16 cellular contexts compared by ENCODE assay signal in the genomic region with DNA sequence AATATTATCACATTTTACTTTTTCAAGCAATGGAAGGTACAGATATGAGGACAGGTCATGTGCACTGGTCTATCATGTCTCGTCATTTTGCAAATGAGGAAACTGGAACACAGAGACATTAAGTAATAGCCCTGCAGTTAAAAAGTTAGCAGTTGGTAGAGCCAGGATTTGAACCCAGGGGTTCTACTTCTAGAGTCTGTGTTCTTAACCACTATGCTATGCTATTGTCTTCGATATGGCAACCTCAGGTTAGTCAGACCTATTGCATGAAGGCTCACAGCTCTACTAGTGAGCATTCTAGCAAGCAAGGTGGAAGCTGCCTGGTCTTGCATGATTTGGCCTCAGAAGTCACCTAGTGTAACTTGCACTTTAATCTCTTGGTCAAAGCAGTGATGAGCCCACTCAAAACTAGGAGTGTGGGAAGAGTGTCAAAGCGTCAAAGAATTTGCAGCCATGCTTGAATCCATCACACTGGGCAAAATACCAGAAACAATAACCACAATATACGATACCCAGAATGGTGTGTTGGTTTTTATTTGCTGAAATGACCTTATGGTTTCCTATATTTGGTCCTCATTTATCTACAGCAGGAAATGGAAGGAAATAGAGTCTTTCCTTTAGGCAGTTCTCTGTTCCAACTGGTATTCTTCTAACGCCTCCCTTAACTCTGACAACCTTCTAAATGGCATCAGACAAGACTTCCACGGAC. TPM values are rescaled to one million over a fixed set of nuclear protein-coding genes. Genes with fewer than 3 reads are reported as not detected.
DNase-seq lines count a peak whose midpoint lies in the region; ATAC-seq and TF ChIP-seq lines count a peak whose summit lies in the region.
"Had no signal": no experiment of that assay in that cellular context is flagged by ENCODE, and none has a peak within 500 bp of the region (broad histone marks: within the 10 kb centered on the region; RNA-seq: fewer than 3 reads in every experiment).

No MANE protein-coding gene starts in this region.

- no peak overlapping the region for H4K91ac ChIP-seq in mesenchymal stem cell (ENCODE audit: low read length)

- POLR2A ChIA-PET in activated CD8-positive, alpha-beta T cell treated with anti-CD3 and anti-CD28 coated beads, Interleukin-2, amount 10 ng/mL, durations not matched to agents 7 days and 5 days (lab: Charles Lee): no interaction called here

- no peaks in the 10 kb centered on the region for H3K27me3 Mint-ChIP-seq in activated CD8-positive, alpha-beta T cell treated with anti-CD3 and anti-CD28 coated beads, Interleukin-2, amount 10 ng/mL, durations not matched to agents 7 days and 5 days (ENCODE audit: low read depth)
- no peaks in the 10 kb centered on the region for H3K27me3 Mint-ChIP-seq in activated T-helper 2 cell treated with anti-CD3 and anti-CD28 coated beads, Interferon-gamma antibody, Interleukin-2, Interleukin-4, amounts not matched to agents 10 μg/mL and 5 μg/mL and 100 μg/mL, durations not matched to agents 14 hours and 24 hours and 36 hours (ENCODE audit: low read depth)
- H3K27me3 Mint-ChIP-seq: activated CD4-positive, alpha-beta T cell treated with anti-CD3 and anti-CD28 coated beads, Interleukin-2, amount 10 ng/mL, durations not matched to agents 24 days and 14 days had no signal

- H2BK120ac ChIP-seq in mesenchymal stem cell (ENCODE audit: low read depth, low read length): no peak overlapping the region

- no peak overlapping the region for H3K27ac Mint-ChIP-seq in activated CD8-positive, alpha-beta T cell treated with anti-CD3 and anti-CD28 coated beads, Interleukin-2, amount 10 ng/mL, durations not matched to agents 7 days and 5 days
- no peak overlapping the region for H3K27ac Mint-ChIP-seq in activated T-helper 2 cell treated with anti-CD3 and anti-CD28 coated beads, Interferon-gamma antibody, Interleukin-2, Interleukin-4, amounts not matched to agents 10 μg/mL and 5 μg/mL and 100 μg/mL, durations not matched to agents 14 hours and 24 hours and 36 hours
- H3K27ac Mint-ChIP-seq: activated CD4-positive, alpha-beta T cell treated with anti-CD3 and anti-CD28 coated beads, Interleukin-2, amount 10 ng/mL, durations not matched to agents 24 days and 14 days had no signal

- H3K18ac ChIP-seq in mesenchymal stem cell (ENCODE audit: low read depth in 1 of 2, low read length in 2 of 2): no peak overlapping the region

- H3K14ac ChIP-seq in mesenchymal stem cell (ENCODE audit: low read length in 2 of 2): no peak overlapping the region

- H2AFZ ChIP-seq in mammary epithelial cell (ENCODE audit: low read depth, low read length) (peak overlapping the region; percentile 23), mesenchymal stem cell (ENCODE audit: low read depth, low read length) (no peak overlapping the region), hepatocyte (no peak overlapping the region)

- dilution Hi-C loops in mammary epithelial cell (cut with HindIII; ENCODE audit: low sequenced_read_pairs): no loop called here

- no peaks in the 10 kb centered on the region for H3K9me2 ChIP-seq in hepatocyte (replicated peaks; ENCODE audit: insufficient read depth)

- H3K23ac ChIP-seq in mesenchymal stem cell (ENCODE audit: low read length in 2 of 2): no peak overlapping the region

- no TSS peak for BruUV-seq in mammary epithelial cell (replicated peaks; lab: Mats Ljungman, UMichigan)

- H2BK5ac ChIP-seq in mesenchymal stem cell (ENCODE audit: low read depth, low read length, poor library complexity, severe bottlenecking): no peak overlapping the region

- no peak overlapping the region for H2BK15ac ChIP-seq in mesenchymal stem cell (ENCODE audit: low read depth, poor library complexity, severe bottlenecking)

- H3K4me3 ChIP-seq in mammary epithelial cell (replicated peaks in 1 of 3; ENCODE audit: insufficient read depth in 1 of 3, low read depth in 2 of 3, low read length in 3 of 3) (no peak overlapping the region), mesenchymal stem cell (ENCODE audit: insufficient read depth in 1 of 2, low read depth in 1 of 2, low read length in 2 of 2) (no peak overlapping the region), hepatocyte (no peak overlapping the region)
- H3K4me3 ChIP-seq: transverse colon had no signal

- H3K79me2 ChIP-seq in mammary epithelial cell (ENCODE audit: insufficient read depth, low read length): no peaks in the 10 kb centered on the region
- no peaks in the 10 kb centered on the region for H3K79me2 ChIP-seq in hepatocyte

- in situ Hi-C loops in mammary epithelial cell (cut with MboI; ENCODE audit: low sequenced_read_pairs in 2 of 2): no loop called here

- no peaks in the 10 kb centered on the region for H3K36me3 ChIP-seq in mammary epithelial cell (ENCODE audit: insufficient read depth, low read length)
- no peaks in the 10 kb centered on the region for H3K36me3 ChIP-seq in mesenchymal stem cell (ENCODE audit: control insufficient read depth in 1 of 2, insufficient read depth in 2 of 2, low read depth in 1 of 2, low read length in 2 of 2)
- H3K36me3 ChIP-seq in hepatocyte (replicated peaks; ENCODE audit: insufficient read depth, low read depth): no peaks in the 10 kb centered on the region
- H3K36me3 ChIP-seq: transverse colon had no signal

- H3K36me3 Mint-ChIP-seq in activated CD8-positive, alpha-beta T cell treated with anti-CD3 and anti-CD28 coated beads, Interleukin-2, amount 10 ng/mL, durations not matched to agents 7 days and 5 days (ENCODE audit: low read depth): no peaks in the 10 kb centered on the region
- no peaks in the 10 kb centered on the region for H3K36me3 Mint-ChIP-seq in activated T-helper 2 cell treated with anti-CD3 and anti-CD28 coated beads, Interferon-gamma antibody, Interleukin-2, Interleukin-4, amounts not matched to agents 10 μg/mL and 5 μg/mL and 100 μg/mL, durations not matched to agents 14 hours and 24 hours and 36 hours (ENCODE audit: low read depth)

- CTCF ChIA-PET in mammary epithelial cell (lab: Charles Lee; ENCODE audit: low non-redundant PET): interaction anchor here (0.5 kb wide), 1 partner anchor 600 kb away, joined by 5 read pairs; no protein-coding TSS in a partner anchor
- CTCF ChIA-PET in activated CD8-positive, alpha-beta T cell treated with anti-CD3 and anti-CD28 coated beads, Interleukin-2, amount 10 ng/mL, durations not matched to agents 7 days and 5 days (lab: Charles Lee): no interaction called here

- H3K4me1 Mint-ChIP-seq in activated CD8-positive, alpha-beta T cell treated with anti-CD3 and anti-CD28 coated beads, Interleukin-2, amount 10 ng/mL, durations not matched to agents 7 days and 5 days (ENCODE audit: low read depth): no peaks in the 10 kb centered on the region
- H3K4me1 Mint-ChIP-seq in activated T-helper 2 cell treated with anti-CD3 and anti-CD28 coated beads, Interferon-gamma antibody, Interleukin-2, Interleukin-4, amounts not matched to agents 10 μg/mL and 5 μg/mL and 100 μg/mL, durations not matched to agents 14 hours and 24 hours and 36 hours (ENCODE audit: low read depth): no peaks in the 10 kb centered on the region
- H3K4me1 Mint-ChIP-seq: activated CD4-positive, alpha-beta T cell treated with anti-CD3 and anti-CD28 coated beads, Interleukin-2, amount 10 ng/mL, durations not matched to agents 24 days and 14 days had no signal

- no peak overlapping the region for H3K9ac ChIP-seq in mammary epithelial cell (ENCODE audit: insufficient read depth, low read length)
- H3K9ac ChIP-seq in mesenchymal stem cell (ENCODE audit: low read length): no peak overlapping the region

- H3K9me3 ChIP-seq in mammary epithelial cell (replicated peaks; ENCODE audit: insufficient read depth, low read length): no peaks in the 10 kb centered on the region
- no peaks in the 10 kb centered on the region for H3K9me3 ChIP-seq in mesenchymal stem cell (ENCODE audit: control insufficient read depth, low read length)
- H3K9me3 ChIP-seq in hepatocyte (ENCODE audit: low read depth): no peaks in the 10 kb centered on the region
- H3K9me3 ChIP-seq: transverse colon had no signal

- H3K4ac ChIP-seq in mesenchymal stem cell (ENCODE audit: low read depth in 1 of 2, low read length in 2 of 2): no peak overlapping the region

- no peak overlapping the region for H4K8ac ChIP-seq in mesenchymal stem cell (ENCODE audit: low read length)

- H3K27ac ChIP-seq in mammary epithelial cell (ENCODE audit: insufficient read depth, low read depth, low read length): no peak overlapping the region
- H3K27ac ChIP-seq in mesenchymal stem cell (ENCODE audit: low read length, poor library complexity, severe bottlenecking): no peak overlapping the region
- H3K27ac ChIP-seq in hepatocyte: no peak overlapping the region
- H3K27ac ChIP-seq: transverse colon had no signal

- H3K4me3 Mint-ChIP-seq in activated CD8-positive, alpha-beta T cell treated with anti-CD3 and anti-CD28 coated beads, Interleukin-2, amount 10 ng/mL, durations not matched to agents 7 days and 5 days: no peak overlapping the region
- H3K4me3 Mint-ChIP-seq in activated T-helper 2 cell treated with anti-CD3 and anti-CD28 coated beads, Interferon-gamma antibody, Interleukin-2, Interleukin-4, amounts not matched to agents 10 μg/mL and 5 μg/mL and 100 μg/mL, durations not matched to agents 14 hours and 24 hours and 36 hours (ENCODE audit: low read depth): no peak overlapping the region
- H3K4me3 Mint-ChIP-seq: activated CD4-positive, alpha-beta T cell treated with anti-CD3 and anti-CD28 coated beads, Interleukin-2, amount 10 ng/mL, durations not matched to agents 24 days and 14 days had no signal

- no peaks in the 10 kb centered on the region for H3K4me1 ChIP-seq in mammary epithelial cell (ENCODE audit: insufficient read depth, low read length)
- H3K4me1 ChIP-seq in mesenchymal stem cell (ENCODE audit: control insufficient read depth, insufficient read depth, low read depth, low read length): no peaks in the 10 kb centered on the region
- H3K4me1 ChIP-seq in hepatocyte (ENCODE audit: insufficient read depth): no peaks in the 10 kb centered on the region
- H3K4me1 ChIP-seq: transverse colon had no signal

- no peaks in the 10 kb centered on the region for H4K20me1 ChIP-seq in mammary epithelial cell (ENCODE audit: insufficient read depth, low read length)
- H4K20me1 ChIP-seq in hepatocyte (ENCODE audit: insufficient read depth, poor library complexity, severe bottlenecking): no peaks in the 10 kb centered on the region

- DNase-seq in NCI-H748 (lab: John Stamatoyannopoulos, UW; ENCODE audit: unreplicated experiment): peak; percentile 53
- no peak for DNase-seq in NCI-H748 treated with DMSO at 0.1 percent for 48 hours (lab: John Stamatoyannopoulos, UW)
- DNase-seq in NCI-H69 (lab: John Stamatoyannopoulos, UW): peak; percentile 80
- peak; percentile 90 for DNase-seq in mammary epithelial cell
- peak; percentile 12 for DNase-seq in mesenchymal stem cell
- DNase-seq in activated CD8-positive, alpha-beta T cell treated with anti-CD3 and anti-CD28 coated beads, Interleukin-2, amount 10 ng/mL, durations not matched to agents 7 days and 5 days: no peak
- DNase-seq in activated T-helper 2 cell treated with anti-CD3 and anti-CD28 coated beads, Interferon-gamma antibody, Interleukin-2, Interleukin-4, amounts not matched to agents 10 μg/mL and 5 μg/mL and 100 μg/mL, durations not matched to agents 14 hours and 24 hours and 36 hours (ENCODE audit: low spot score): no peak
- no peak for DNase-seq in hepatocyte (ENCODE audit: low spot score)
- DNase-seq: activated CD4-positive, alpha-beta T cell treated with anti-CD3 and anti-CD28 coated beads, Interleukin-2, amount 10 ng/mL, durations not matched to agents 24 days and 14 days; anterior cingulate cortex; COR-L47; NCI-H2081; stimulated activated CD4-positive, alpha-beta T cell treated with anti-CD3 and anti-CD28 coated beads, Interleukin-2, amount 100 ng/mL, for 24 hours; transverse colon had no signal

- ATAC-seq in activated CD8-positive, alpha-beta T cell treated with anti-CD3 and anti-CD28 coated beads, Interleukin-2, amount 10 ng/mL, durations not matched to agents 7 days and 5 days: no peak

- no peak overlapping the region for H2BK12ac ChIP-seq in mesenchymal stem cell (ENCODE audit: low read length in 2 of 2)

- H3K79me1 ChIP-seq in mesenchymal stem cell (replicated peaks; ENCODE audit: low read length, poor library complexity, severe bottlenecking): no peaks in the 10 kb centered on the region

- H2AK5ac ChIP-seq in mesenchymal stem cell (ENCODE audit: low read length, severe bottlenecking): no peak overlapping the region

- intact Hi-C loops in mammary epithelial cell (cut with micrococcal nuclease): loop anchor here (2.0 to 5.0 kb wide), 4 partner anchors 38 to 165 kb away; no protein-coding TSS in a partner anchor
- intact Hi-C loops in activated T-helper 2 cell treated with anti-CD3 and anti-CD28 coated beads, Interferon-gamma antibody, Interleukin-2, Interleukin-4, amounts not matched to agents 10 μg/mL and 5 μg/mL and 100 μg/mL, durations not matched to agents 14 hours and 24 hours and 36 hours (cut with micrococcal nuclease): no loop called here

- TF ChIP-seq CTCF in mammary epithelial cell (conservative IDR thresholded peaks at IDR 0.05 in 1 of 2, IDR thresholded peaks at IDR 0.05 in 1 of 2; ENCODE audit: extremely low read depth in 1 of 2, insufficient read depth in 1 of 2, low read depth in 1 of 2, low read length in 2 of 2): no peak
- TF ChIP-seq CTCF in hepatocyte (IDR thresholded peaks at IDR 0.05; ENCODE audit: poor library complexity): no peak

- H3K27me3 ChIP-seq in mammary epithelial cell (ENCODE audit: insufficient read depth, low read length) (no peaks in the 10 kb centered on the region), mesenchymal stem cell (ENCODE audit: control insufficient read depth in 1 of 2, insufficient read depth in 1 of 2, low read length in 2 of 2) (peaks cover 3% of the 10 kb centered on the region in 2 experiments), hepatocyte (no peaks in the 10 kb centered on the region)
- H3K27me3 ChIP-seq: transverse colon had no signal

- H3K4me2 ChIP-seq in mammary epithelial cell (ENCODE audit: insufficient read depth, low read depth, low read length) (peak overlapping the region; percentile 63), mesenchymal stem cell (ENCODE audit: low read length, poor library complexity, severe bottlenecking) (no peak overlapping the region), hepatocyte (no peak overlapping the region)

- WGBS in mammary epithelial cell (ENCODE audit: low coverage, missing lambda C conversion rate): 47% methylated on average over 6 of the region's 6 CpGs
- 89% methylated on average over 4 of the region's 6 CpGs for WGBS in mesenchymal stem cell
- 79% methylated on average over 6 of the region's 6 CpGs for WGBS in hepatocyte (ENCODE audit: low lambda C conversion rate, missing lambda C conversion rate)

- H3K9me3 Mint-ChIP-seq in activated CD8-positive, alpha-beta T cell treated with anti-CD3 and anti-CD28 coated beads, Interleukin-2, amount 10 ng/mL, durations not matched to agents 7 days and 5 days (ENCODE audit: insufficient read depth): no peaks in the 10 kb centered on the region
- H3K9me3 Mint-ChIP-seq in activated T-helper 2 cell treated with anti-CD3 and anti-CD28 coated beads, Interferon-gamma antibody, Interleukin-2, Interleukin-4, amounts not matched to agents 10 μg/mL and 5 μg/mL and 100 μg/mL, durations not matched to agents 14 hours and 24 hours and 36 hours: no peaks in the 10 kb centered on the region

RNA-seq across cellular contexts. Expression of a gene that starts 20.4 kb away (rescaled TPM):
- total RNA-seq in mammary epithelial cell (10 to 100 TPM in 1 of 2 donors, 1 to 10 TPM in 1; 2.0 to 11.8 TPM), hepatocyte (60.9 and 72.0 TPM in 2 replicates)
- polyA plus RNA-seq in mammary epithelial cell (4.3 TPM), hepatocyte (54.9 and 64.6 TPM in 2 replicates)
- 3.7 TPM for polyA minus RNA-seq in mammary epithelial cell
- 35.2 TPM for polyA plus RNA-seq in mesenchymal stem cell (2013, experiment 1 of 2)
- polyA plus RNA-seq in mesenchymal stem cell (2013, experiment 2 of 2): 36.2 TPM
- total RNA-seq in activated CD8-positive, alpha-beta T cell treated with anti-CD3 and anti-CD28 coated beads, Interleukin-2, amount 10 ng/mL, durations not matched to agents 7 days and 5 days: not detected
- 0.07 and 0.25 TPM in 2 replicates for total RNA-seq in activated T-helper 2 cell treated with anti-CD3 and anti-CD28 coated beads, Interferon-gamma antibody, Interleukin-2, Interleukin-4, amounts not matched to agents 10 μg/mL and 5 μg/mL and 100 μg/mL, durations not matched to agents 14 hours and 24 hours and 36 hours
- total RNA-seq: A172; T-helper 2 cell treated with Interferon-gamma antibody and Interleukin-4, amounts not matched to agents 100 ng/mL and 5 ng/mL, for 36 hours had no signal

Comparison
In these comparisons a context has a peak if more than half of its experiments do, and no peak if none do; other contexts are left out.
1. DNase-seq: peak in NCI-H748 (single experiment), NCI-H69 (single experiment), mammary epithelial cell (single experiment) and mesenchymal stem cell (single experiment); none in NCI-H748 treated with DMSO at 0.1 percent for 48 hours (single experiment), activated CD8-positive, alpha-beta T cell treated with anti-CD3 and anti-CD28 coated beads, Interleukin-2, amount 10 ng/mL, durations not matched to agents 7 days and 5 days (single experiment), activated T-helper 2 cell treated with anti-CD3 and anti-CD28 coated beads, Interferon-gamma antibody, Interleukin-2, Interleukin-4, amounts not matched to agents 10 μg/mL and 5 μg/mL and 100 μg/mL, durations not matched to agents 14 hours and 24 hours and 36 hours (single experiment) and hepatocyte (single experiment).